8 cellular contexts compared by ENCODE assay signal in the genomic region with DNA sequence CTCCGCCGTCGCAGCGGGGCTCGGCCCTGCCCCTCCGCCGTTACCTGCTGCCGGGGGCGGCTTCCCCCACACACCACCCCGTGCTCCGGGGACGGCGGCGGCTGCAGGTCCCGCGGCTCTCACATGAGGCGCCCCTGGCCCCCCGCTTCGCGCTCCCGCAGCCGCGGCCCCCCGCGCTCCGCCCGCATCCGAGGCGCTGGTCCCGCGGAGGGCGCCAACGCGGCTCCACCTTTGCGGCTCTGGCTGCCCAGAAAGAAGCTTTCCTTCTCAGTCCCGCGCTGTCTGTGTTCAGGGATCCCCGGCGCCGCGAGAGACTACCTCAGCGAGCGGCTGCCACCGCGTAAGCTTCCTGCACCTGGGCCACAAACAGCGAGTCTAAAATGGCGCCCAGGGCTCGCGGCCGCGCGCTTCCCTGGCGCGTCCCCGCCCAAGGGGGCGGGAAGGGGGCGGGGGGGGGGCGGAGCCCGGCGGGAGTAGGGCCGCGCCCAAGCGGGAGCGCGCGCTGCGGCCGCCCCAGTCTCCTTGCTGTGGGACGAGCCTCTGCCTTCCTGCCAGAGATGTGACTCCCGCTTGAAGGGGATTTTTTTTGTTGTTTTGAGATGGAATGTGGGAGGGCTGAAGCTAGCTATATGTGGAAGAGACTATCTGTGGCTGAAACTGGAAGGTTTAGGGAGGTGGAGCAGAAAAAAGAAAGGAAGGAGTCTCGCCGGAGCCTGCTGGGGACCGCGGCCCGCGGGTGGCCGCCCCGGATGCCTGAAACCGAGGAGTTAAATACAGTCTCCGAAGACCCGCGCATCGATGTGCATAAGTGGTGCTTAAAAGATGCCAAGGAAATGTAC. TPM values are rescaled to one million over a fixed set of nuclear protein-coding genes. Genes with fewer than 3 reads are reported as not detected.
DNase-seq lines count a peak whose midpoint lies in the region; TF ChIP-seq lines count a peak whose summit lies in the region.

A gene with protein sequence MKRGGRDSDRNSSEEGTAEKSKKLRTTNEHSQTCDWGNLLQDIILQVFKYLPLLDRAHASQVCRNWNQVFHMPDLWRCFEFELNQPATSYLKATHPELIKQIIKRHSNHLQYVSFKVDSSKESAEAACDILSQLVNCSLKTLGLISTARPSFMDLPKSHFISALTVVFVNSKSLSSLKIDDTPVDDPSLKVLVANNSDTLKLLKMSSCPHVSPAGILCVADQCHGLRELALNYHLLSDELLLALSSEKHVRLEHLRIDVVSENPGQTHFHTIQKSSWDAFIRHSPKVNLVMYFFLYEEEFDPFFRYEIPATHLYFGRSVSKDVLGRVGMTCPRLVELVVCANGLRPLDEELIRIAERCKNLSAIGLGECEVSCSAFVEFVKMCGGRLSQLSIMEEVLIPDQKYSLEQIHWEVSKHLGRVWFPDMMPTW (minus strand): TSS at position 377 of the 839 bp plus-strand sequence. CDS start 5,299 bp downstream, outside the sequence.

- peak in 1 of 4 donors; percentile 18 for TF ChIP-seq POLR2A in stomach (IDR thresholded peaks at IDR 0.05)

- intact Hi-C loops in stomach (cut with DNase I; ENCODE audit: low total_unique reads) = no loop called here

- H3K27ac Mint-ChIP-seq in neural crest cell (ENCODE audit: unreplicated experiment) = peak within 1 kb of the TSS; percentile 99

- TF ChIP-seq EP300 in stomach (IDR thresholded peaks at IDR 0.05) = no peak

- DNase-seq in H7 = peak; percentile 95
- peak; percentile 92 for DNase-seq in SIG-M5 treated with dmso at 0.1 percent for 504 hours (lab: John Stamatoyannopoulos, UW; ENCODE audit: unreplicated experiment)
- DNase-seq in activated gamma-delta T cell treated with Interleukin-2 at 50 U/mL for 16 hours = peak; percentile 78
- peak; percentile 92 for DNase-seq in fibroblast of villous mesenchyme (ENCODE audit: low read depth)
- DNase-seq in neural crest cell (ENCODE audit: low read depth, low spot score) = peak; percentile 65
- DNase-seq in stomach = peak; percentile 84

- peak within 1 kb of the TSS; percentile 98 to 100 (median 99) for H3K27ac ChIP-seq in stomach

- H3K36me3 ChIP-seq in ES-I3 (ENCODE audit: insufficient read depth, low read length) (no peaks in the 10 kb centered on the region), H7 (replicated peaks; ENCODE audit: control insufficient read depth, insufficient read depth, low read length) (no peaks in the 10 kb centered on the region), Loucy (ENCODE audit: insufficient read depth, low read length) (no peaks in the 10 kb centered on the region), stomach (no peaks in the 10 kb centered on the region)

- peaks cover 44% of the 10 kb centered on the region for H3K79me2 ChIP-seq in Loucy (ENCODE audit: insufficient read depth, low read length)

- no peaks in the 10 kb centered on the region for H3K9me2 ChIP-seq in Loucy (replicated peaks; ENCODE audit: low read depth, low read length)

- H3K9me3 ChIP-seq in ES-I3 (ENCODE audit: control insufficient read depth, insufficient read depth, low read length) (no peaks in the 10 kb centered on the region), Loucy (ENCODE audit: insufficient read depth, low read depth, low read length) (no peaks in the 10 kb centered on the region), stomach (no peaks in the 10 kb centered on the region)

- H3K4me1 ChIP-seq in ES-I3 (ENCODE audit: insufficient read depth, low read length) = 0 out of 2 replicates have a peak, but pooled peaks cover 3% of the 10 kb centered on the region
- peaks cover 40% of the 10 kb centered on the region for H3K4me1 ChIP-seq in Loucy (ENCODE audit: insufficient read depth, low read length, poor library complexity, severe bottlenecking)
- peaks cover 19 to 50% (median 44%) of the 10 kb centered on the region in 4 donors for H3K4me1 ChIP-seq in stomach

- H4K20me1 ChIP-seq in Loucy (ENCODE audit: insufficient read depth, low read length, poor library complexity, severe bottlenecking) = peaks cover 44% of the 10 kb centered on the region

- no peaks in the 10 kb centered on the region for H3K27me3 Mint-ChIP-seq in neural crest cell (ENCODE audit: low read depth)

- H3K4me2 ChIP-seq in Loucy (ENCODE audit: low read depth, low read length, poor library complexity, severe bottlenecking) = peak within 1 kb of the TSS; percentile 93

- H3K36me3 Mint-ChIP-seq in neural crest cell (ENCODE audit: low read depth) = peaks cover 3% of the 10 kb centered on the region

- H3K4me1 Mint-ChIP-seq in neural crest cell = peaks cover 63% of the 10 kb centered on the region

- H3K9ac ChIP-seq in ES-I3 (ENCODE audit: low read depth, low read length) = peak within 1 kb of the TSS; percentile 90
- peak within 1 kb of the TSS; percentile 85 for H3K9ac ChIP-seq in Loucy (ENCODE audit: low read depth, low read length, poor library complexity, severe bottlenecking)

- H3K27me3 ChIP-seq in H7 (ENCODE audit: control insufficient read depth, insufficient read depth, low read length) (no peaks in the 10 kb centered on the region), Loucy (ENCODE audit: insufficient read depth, low read length, poor library complexity, severe bottlenecking) (no peaks in the 10 kb centered on the region), stomach (no peaks in the 10 kb centered on the region)

- 0 to 1% (median 0%) methylated on average over 30 to 83 of the region's 83 CpGs for WGBS in stomach, 5 donors

- peak within 1 kb of the TSS; percentile 98 for H3K4me3 Mint-ChIP-seq in neural crest cell

- TF ChIP-seq CTCF in Loucy (conservative IDR thresholded peaks at IDR 0.05; ENCODE audit: low read length) (no peak), fibroblast of villous mesenchyme (IDR thresholded peaks at IDR 0.05; ENCODE audit: insufficient read depth, low read depth, low read length) (no peak), neural crest cell (conservative IDR thresholded peaks at IDR 0.05) (no peak), stomach (IDR thresholded peaks at IDR 0.05) (no peak)

- no peaks in the 10 kb centered on the region for H3F3A ChIP-seq in Loucy (ENCODE audit: low read depth)

- peak within 1 kb of the TSS; percentile 99 for H2AFZ ChIP-seq in Loucy (ENCODE audit: low read length)

- no peaks in the 10 kb centered on the region for H3K9me3 Mint-ChIP-seq in neural crest cell

- H3K4me3 ChIP-seq in H7 (ENCODE audit: insufficient read depth, low read depth, low read length) (peak within 1 kb of the TSS; percentile 73), Loucy (ENCODE audit: low read length, poor library complexity, severe bottlenecking) (peak within 1 kb of the TSS; percentile 97), fibroblast of villous mesenchyme (ENCODE audit: low read depth, low read length) (peak within 1 kb of the TSS; percentile 85), stomach (peak within 1 kb of the TSS; percentile 85 to 93 (median 90))

RNA-seq across cellular contexts. Expression of the gene that starts here (rescaled TPM):
- total RNA-seq in H7 (2014; rRNA removed; shearing (Covaris generic)) = 13.8 and 15.5 TPM in 2 replicates
- total RNA-seq in fibroblast of villous mesenchyme = 53.1 and 61.3 TPM in 2 replicates
- 21.7 and 25.1 TPM in 2 replicates for total RNA-seq in neural crest cell
- total RNA-seq in stomach = 10 to 100 TPM; 14.7 to 91.4 (median 48.4) TPM
- 10 to 100 TPM; 12.7 to 21.2 (median 16.4) TPM for polyA plus RNA-seq in stomach

Comparison
In these comparisons a context has a peak if more than half of its experiments do, and no peak if none do; other contexts are left out.
1. Peak in every context shown above with its lines: DNase-seq, H3K4me3 ChIP-seq and H3K27ac ChIP-seq.